In genomic region chr21:24217141-24217540, GRCh38 we compare ENCODE assay signal across 31 cellular contexts.
"Had no signal": no experiment of that assay in that cellular context is flagged by ENCODE, and none has a peak within 500 bp of the region (broad histone marks: within the 10 kb centered on the region; RNA-seq: fewer than 3 reads in every experiment).

No MANE protein-coding gene starts in this region.

- H3K4me3 Mint-ChIP-seq: activated B cell treated with CpG ODN at 0.5 μM for 24 hours; activated CD8-positive, alpha-beta T cell treated with anti-CD3 and anti-CD28 coated beads for 36 hours; activated naive CD8-positive, alpha-beta T cell; activated T-cell treated with anti-CD3 and anti-CD28 coated beads, Interleukin-2, amount 50 U/mL, for 4 hours; activated T-helper 17 cell treated with anti-CD3 and anti-CD28 coated beads, Interleukin-2, amount 50 U/mL, for 72 hours; brain; central memory CD8-positive, alpha-beta T cell; dendritic cell treated with granulocyte-macrophage colony-stimulating factor and Interleukin-4, amounts not matched to agents 40 ng/mL and 50 ng/mL, for 4 days; effector memory CD8-positive, alpha-beta T cell; T-helper 17 cell; T-helper 2 cell treated with Interferon-gamma antibody and Interleukin-4, amounts not matched to agents 5 μg/mL and 100 μg/mL, for 36 hours had no signal

- H3K4me1 Mint-ChIP-seq: activated B cell treated with CpG ODN at 0.5 μM for 24 hours; activated T-helper 17 cell treated with anti-CD3 and anti-CD28 coated beads, Interleukin-2, amount 50 U/mL, for 72 hours; brain; central memory CD8-positive, alpha-beta T cell had no signal

- H3K36me3 Mint-ChIP-seq: activated naive CD8-positive, alpha-beta T cell; brain had no signal

- ATAC-seq: activated CD4-positive, CD25-positive, alpha-beta regulatory T cell treated with anti-CD3 and anti-CD28 coated beads, Interleukin-2, amount 50 U/mL, for 24 hours; activated CD8-positive, alpha-beta T cell treated with anti-CD3 and anti-CD28 coated beads for 36 hours; activated T-cell treated with anti-CD3 and anti-CD28 coated beads, Interleukin-2, amount 50 U/mL, for 4 hours; activated T-helper 17 cell treated with anti-CD3 and anti-CD28 coated beads, Interleukin-2, amount 50 U/mL, for 72 hours; effector memory CD8-positive, alpha-beta T cell; foreskin keratinocyte; gastrocnemius medialis; heart left ventricle; T-helper 17 cell had no signal

- DNase-seq: activated B cell treated with CpG ODN at 0.5 μM for 24 hours; activated CD4-positive, alpha-beta T cell treated with anti-CD3 and anti-CD28 coated beads for 48 hours; activated CD4-positive, alpha-beta T cell treated with anti-CD3 and anti-CD28 coated beads, Interleukin-2, amount 50 U/mL, for 1 hour; activated CD4-positive, alpha-beta T cell treated with anti-CD3 and anti-CD28 coated beads, Interleukin-2, amount 50 U/mL, for 48 hours; activated CD8-positive, alpha-beta memory T cell treated with anti-CD3 and anti-CD28 coated beads for 24 hours; activated CD8-positive, alpha-beta T cell treated with anti-CD3 and anti-CD28 coated beads for 36 hours; activated effector memory CD4-positive, alpha-beta T cell treated with Interleukin-2 at 50 U/mL for 16 hours; activated gamma-delta T cell treated with Interleukin-2 at 50 U/mL for 16 hours; activated naive CD4-positive, alpha-beta T cell treated with anti-CD3 and anti-CD28 coated beads, Interleukin-2, amount 50 U/mL, for 16 hours; activated naive CD4-positive, alpha-beta T cell treated with Interleukin-2 at 50 U/mL for 16 hours; activated T-cell treated with anti-CD3 and anti-CD28 coated beads, Interleukin-2, amount 50 U/mL, for 4 hours; amniotic stem cell; anterior cingulate cortex; dorsolateral prefrontal cortex; effector memory CD8-positive, alpha-beta T cell; erythroblast; gastrocnemius medialis; glutamatergic neuron; heart left ventricle; T-helper 1 cell; T-helper 17 cell; T1000; WERI-Rb-1 had no signal

- H3K9me3 Mint-ChIP-seq: activated B cell treated with CpG ODN at 0.5 μM for 24 hours; activated CD8-positive, alpha-beta T cell treated with anti-CD3 and anti-CD28 coated beads for 36 hours; activated T-cell treated with anti-CD3 and anti-CD28 coated beads, Interleukin-2, amount 50 U/mL, for 4 hours; activated T-helper 17 cell treated with anti-CD3 and anti-CD28 coated beads, Interleukin-2, amount 50 U/mL, for 72 hours; dendritic cell treated with granulocyte-macrophage colony-stimulating factor and Interleukin-4, amounts not matched to agents 40 ng/mL and 50 ng/mL, for 4 days; T-helper 2 cell treated with Interferon-gamma antibody and Interleukin-4, amounts not matched to agents 5 μg/mL and 100 μg/mL, for 36 hours had no signal

- H3K27me3 Mint-ChIP-seq: activated B cell treated with CpG ODN at 0.5 μM for 24 hours; activated CD8-positive, alpha-beta T cell treated with anti-CD3 and anti-CD28 coated beads for 36 hours; activated T-helper 17 cell treated with anti-CD3 and anti-CD28 coated beads, Interleukin-2, amount 50 U/mL, for 72 hours; central memory CD8-positive, alpha-beta T cell; dendritic cell treated with granulocyte-macrophage colony-stimulating factor and Interleukin-4, amounts not matched to agents 40 ng/mL and 50 ng/mL, for 4 days; effector memory CD8-positive, alpha-beta T cell; T-helper 17 cell had no signal

- H3K27ac Mint-ChIP-seq: activated B cell treated with CpG ODN at 0.5 μM for 24 hours; activated CD8-positive, alpha-beta T cell treated with anti-CD3 and anti-CD28 coated beads for 36 hours; activated naive CD8-positive, alpha-beta T cell; activated T-helper 17 cell treated with anti-CD3 and anti-CD28 coated beads, Interleukin-2, amount 50 U/mL, for 72 hours; brain; dendritic cell treated with granulocyte-macrophage colony-stimulating factor and Interleukin-4, amounts not matched to agents 40 ng/mL and 50 ng/mL, for 4 days; effector memory CD8-positive, alpha-beta T cell; T-helper 17 cell; T-helper 2 cell treated with Interferon-gamma antibody and Interleukin-4, amounts not matched to agents 5 μg/mL and 100 μg/mL, for 36 hours had no signal
